ENCODE assay signal across 22 cellular contexts in genomic region chr2:148702475-148702874, GRCh38. TPM values are rescaled to one million over a fixed set of nuclear protein-coding genes. Genes with fewer than 3 reads are reported as not detected.
A peak's percentile ranks its signal among the peaks of the same experiment; 100 is the strongest.
DNase-seq lines count a peak whose midpoint lies in the region; ATAC-seq and TF ChIP-seq lines count a peak whose summit lies in the region.
"Had no signal": no experiment of that assay in that cellular context is flagged by ENCODE, and none has a peak within 500 bp of the region (broad histone marks: within the 10 kb centered on the region; RNA-seq: fewer than 3 reads in every experiment).

No MANE protein-coding gene starts in this region.

- TF ChIP-seq CTCF in brain microvascular endothelial cell (IDR thresholded peaks at IDR 0.05; ENCODE audit: low read depth, low read length, missing control alignments): no peak

- in situ Hi-C loops in brain microvascular endothelial cell (cut with HindIII; ENCODE audit: low pct_ligation_motif_present, low sequenced_read_pairs): no loop called here

- H3K27me3 Mint-ChIP-seq in stimulated activated naive CD8-positive, alpha-beta T cell treated with anti-CD3 and anti-CD28 coated beads, Interleukin-15, amount 100 ng/mL, for 72 hours: no peaks in the 10 kb centered on the region
- H3K27me3 Mint-ChIP-seq: B cell had no signal

- H3K27ac ChIP-seq in brain microvascular endothelial cell: no peak overlapping the region
- H3K27ac ChIP-seq: 22Rv1 had no signal

- peaks cover 25% of the 10 kb centered on the region for H3K9me3 ChIP-seq in MG63

- H3K9me3 Mint-ChIP-seq in stimulated activated naive CD8-positive, alpha-beta T cell treated with anti-CD3 and anti-CD28 coated beads, Interleukin-15, amount 100 ng/mL, for 72 hours: peaks cover 38 to 55% of the 10 kb centered on the region in 2 donors

- ATAC-seq in activated CD4-positive, CD25-positive, alpha-beta regulatory T cell treated with anti-CD3 and anti-CD28 coated beads, Interleukin-2, amount 50 U/mL, for 24 hours: peak; percentile 68 to 77
- peak; percentile 92 for ATAC-seq in stimulated activated naive CD8-positive, alpha-beta T cell treated with anti-CD3 and anti-CD28 coated beads, Interleukin-15, amount 100 ng/mL, for 72 hours
- no peak for ATAC-seq in stimulated activated naive CD8-positive, alpha-beta T cell treated with anti-CD3 and anti-CD28 coated beads, Interleukin-15, Interleukin-2, amounts not matched to agents 100 U/mL and 50 U/mL, for 24 hours
- ATAC-seq: HepG2 had no signal

- H3K27ac Mint-ChIP-seq in stimulated activated naive CD8-positive, alpha-beta T cell treated with anti-CD3 and anti-CD28 coated beads, Interleukin-15, amount 100 ng/mL, for 72 hours: peak overlapping the region in 1 of 2 donors; percentile 52
- H3K27ac Mint-ChIP-seq: B cell had no signal

- DNase-seq in activated CD4-positive, CD25-positive, alpha-beta regulatory T cell treated with anti-CD3 and anti-CD28 coated beads, Interleukin-2, amount 50 U/mL, for 72 hours: no peak
- DNase-seq in stimulated activated naive CD8-positive, alpha-beta T cell treated with anti-CD3 and anti-CD28 coated beads, Interleukin-15, amount 100 ng/mL, for 72 hours: no peak
- no peak for DNase-seq in stimulated activated naive CD8-positive, alpha-beta T cell treated with anti-CD3 and anti-CD28 coated beads, Interleukin-15, Interleukin-2, amounts not matched to agents 100 U/mL and 50 U/mL, for 24 hours
- peak; percentile 28 for DNase-seq in astrocyte of the hippocampus (ENCODE audit: low read depth, low spot score)
- DNase-seq in brain microvascular endothelial cell: no peak
- DNase-seq in AG08396 (ENCODE audit: low spot score): no peak
- no peak for DNase-seq in MG63
- DNase-seq: COR-L47, DMS153, GDM1, KBM-7, NCI-H1417, NCI-H187, NCI-H2107, NCI-H510A, NCI-H748 treated with DMSO at 0.1 percent for 48 hours, OCI-M1, SHP77 treated with DMSO at 0.1 percent for 48 hours had no signal

- no peak overlapping the region for H3K4me3 ChIP-seq in brain microvascular endothelial cell (ENCODE audit: low read depth, low read length)
- no peak overlapping the region for H3K4me3 ChIP-seq in MG63

- H3K36me3 ChIP-seq in brain microvascular endothelial cell (replicated peaks) (no peaks in the 10 kb centered on the region), MG63 (peaks cover 21% of the 10 kb centered on the region)

- no peaks in the 10 kb centered on the region for H3K27me3 ChIP-seq in brain microvascular endothelial cell (replicated peaks)
- H3K27me3 ChIP-seq in MG63: no peaks in the 10 kb centered on the region

- no peak overlapping the region for H3K4me3 Mint-ChIP-seq in stimulated activated naive CD8-positive, alpha-beta T cell treated with anti-CD3 and anti-CD28 coated beads, Interleukin-15, amount 100 ng/mL, for 72 hours
- H3K4me3 Mint-ChIP-seq: B cell had no signal

- H3K4me1 Mint-ChIP-seq in stimulated activated naive CD8-positive, alpha-beta T cell treated with anti-CD3 and anti-CD28 coated beads, Interleukin-15, amount 100 ng/mL, for 72 hours: peaks cover 23% of the 10 kb centered on the region

RNA-seq across cellular contexts. Expression of gene EPC2, which starts 57.9 kb away (rescaled TPM):
- total RNA-seq in MG63 (2014; rRNA removed; shearing (Covaris generic); ENCODE audit: low replicate concordance): 12.6 and 18.9 TPM in 2 replicates
